ENCODE assay signal across 10 cellular contexts in genomic region chr15:77181305-77182074, GRCh38.
DNase-seq lines count a peak whose midpoint lies in the region; ATAC-seq and TF ChIP-seq lines count a peak whose summit lies in the region.
"Had no signal": no experiment of that assay in that cellular context is flagged by ENCODE, and none has a peak within 500 bp of the region (broad histone marks: within the 10 kb centered on the region; RNA-seq: fewer than 3 reads in every experiment).

No MANE protein-coding gene starts in this region.

- peaks cover 8% of the 10 kb centered on the region for H3F3A ChIP-seq in smooth muscle cell (ENCODE audit: low read depth)

- CTCF ChIA-PET in activated CD8-positive, alpha-beta memory T cell treated with anti-CD3 and anti-CD28 coated beads, Interleukin-2, amount 10 ng/mL, durations not matched to agents 7 days and 5 days (lab: Charles Lee): interaction anchor here (0.8 to 3.2 kb wide), 10 partner anchors 21 to 362 kb away, joined by 3 to 20 read pairs (median 6); no protein-coding TSS in a partner anchor

- H3K4me1 ChIP-seq in BLaER1 (peaks cover 22% of the 10 kb centered on the region), smooth muscle cell (ENCODE audit: low read depth) (peaks cover 8% of the 10 kb centered on the region)
- H3K4me1 ChIP-seq: testis had no signal

- peaks cover 54% of the 10 kb centered on the region for H3K4me1 Mint-ChIP-seq in activated CD8-positive, alpha-beta memory T cell treated with anti-CD3 and anti-CD28 coated beads, Interleukin-2, amount 10 ng/mL, durations not matched to agents 7 days and 5 days

- no peak overlapping the region for H2AFZ ChIP-seq in smooth muscle cell (ENCODE audit: low read depth)

- no peak for TF ChIP-seq CTCF in smooth muscle cell (IDR thresholded peaks at IDR 0.05; ENCODE audit: borderline replicate concordance, insufficient read depth, poor library complexity, severe bottlenecking)

- no peaks in the 10 kb centered on the region for H3K36me3 ChIP-seq in BLaER1
- no peaks in the 10 kb centered on the region for H3K36me3 ChIP-seq in smooth muscle cell (ENCODE audit: low read depth)

- ATAC-seq in GM19035 (IDR thresholded peaks at IDR 0.05; ENCODE audit: unreplicated experiment) (peak; percentile 53), HG03064 (IDR thresholded peaks at IDR 0.05; ENCODE audit: low read depth, unreplicated experiment) (peak; percentile 62)
- ATAC-seq in activated CD8-positive, alpha-beta memory T cell treated with anti-CD3 and anti-CD28 coated beads, Interleukin-2, amount 10 ng/mL, durations not matched to agents 7 days and 5 days: peak; percentile 70

- H3K4me2 ChIP-seq in BLaER1: peak overlapping the region; percentile 62
- no peak overlapping the region for H3K4me2 ChIP-seq in smooth muscle cell

- H3K27me3 ChIP-seq in BLaER1: no peaks in the 10 kb centered on the region
- H3K27me3 ChIP-seq in smooth muscle cell (ENCODE audit: low read depth): no peaks in the 10 kb centered on the region
- H3K27me3 ChIP-seq: testis had no signal

- no peaks in the 10 kb centered on the region for H3K9me3 ChIP-seq in BLaER1
- H3K9me3 ChIP-seq in smooth muscle cell (replicated peaks; ENCODE audit: low read depth): no peaks in the 10 kb centered on the region
- H3K9me3 ChIP-seq: testis had no signal

- H3K36me3 Mint-ChIP-seq in activated CD8-positive, alpha-beta memory T cell treated with anti-CD3 and anti-CD28 coated beads, Interleukin-2, amount 10 ng/mL, durations not matched to agents 7 days and 5 days: peaks cover 12% of the 10 kb centered on the region

- peak overlapping the region; percentile 89 for H3K27ac Mint-ChIP-seq in activated CD8-positive, alpha-beta memory T cell treated with anti-CD3 and anti-CD28 coated beads, Interleukin-2, amount 10 ng/mL, durations not matched to agents 7 days and 5 days

- no peak overlapping the region for H3K4me3 ChIP-seq in BLaER1
- no peak overlapping the region for H3K4me3 ChIP-seq in smooth muscle cell
- H3K4me3 ChIP-seq: testis had no signal

- H3K4me3 Mint-ChIP-seq in activated CD8-positive, alpha-beta memory T cell treated with anti-CD3 and anti-CD28 coated beads, Interleukin-2, amount 10 ng/mL, durations not matched to agents 7 days and 5 days: peak overlapping the region; percentile 41
- H3K4me3 Mint-ChIP-seq: CD4-positive, CD25-positive, alpha-beta regulatory T cell had no signal

- peak; percentile 73 for DNase-seq in activated CD8-positive, alpha-beta memory T cell treated with anti-CD3 and anti-CD28 coated beads, Interleukin-2, amount 10 ng/mL, durations not matched to agents 7 days and 5 days
- DNase-seq in central memory CD4-positive, alpha-beta T cell: no peak
- DNase-seq in smooth muscle cell (lab: John Stamatoyannopoulos, UW; ENCODE audit: unreplicated experiment): no peak
- no peak for DNase-seq in NCI-H2029 (lab: John Stamatoyannopoulos, UW)
- DNase-seq in activated CD4-positive, CD25-positive, alpha-beta regulatory T cell (lab: John Stamatoyannopoulos, UW): no peak
- DNase-seq: testis had no signal

- no peaks in the 10 kb centered on the region for H3K9me3 Mint-ChIP-seq in activated CD8-positive, alpha-beta memory T cell treated with anti-CD3 and anti-CD28 coated beads, Interleukin-2, amount 10 ng/mL, durations not matched to agents 7 days and 5 days (ENCODE audit: low read depth)
- H3K9me3 Mint-ChIP-seq: CD4-positive, CD25-positive, alpha-beta regulatory T cell had no signal

- H3K9ac ChIP-seq in BLaER1: no peak overlapping the region
- H3K9ac ChIP-seq in smooth muscle cell (ENCODE audit: low read depth): no peak overlapping the region

- H3K79me2 ChIP-seq in smooth muscle cell (ENCODE audit: low read depth): no peaks in the 10 kb centered on the region

- no peaks in the 10 kb centered on the region for H4K20me1 ChIP-seq in BLaER1
- peaks cover 40% of the 10 kb centered on the region for H4K20me1 ChIP-seq in smooth muscle cell (ENCODE audit: low read depth)

- H3K27ac ChIP-seq in BLaER1: no peak overlapping the region
- H3K27ac ChIP-seq in smooth muscle cell (ENCODE audit: low read depth): no peak overlapping the region
- H3K27ac ChIP-seq: testis had no signal

- WGBS in smooth muscle cell (ENCODE audit: low lambda C conversion rate): 91% methylated on average over 5 of the region's 5 CpGs

- H3K27me3 Mint-ChIP-seq in activated CD8-positive, alpha-beta memory T cell treated with anti-CD3 and anti-CD28 coated beads, Interleukin-2, amount 10 ng/mL, durations not matched to agents 7 days and 5 days: no peaks in the 10 kb centered on the region
- H3K27me3 Mint-ChIP-seq: CD4-positive, CD25-positive, alpha-beta regulatory T cell had no signal
